In the genomic region with DNA sequence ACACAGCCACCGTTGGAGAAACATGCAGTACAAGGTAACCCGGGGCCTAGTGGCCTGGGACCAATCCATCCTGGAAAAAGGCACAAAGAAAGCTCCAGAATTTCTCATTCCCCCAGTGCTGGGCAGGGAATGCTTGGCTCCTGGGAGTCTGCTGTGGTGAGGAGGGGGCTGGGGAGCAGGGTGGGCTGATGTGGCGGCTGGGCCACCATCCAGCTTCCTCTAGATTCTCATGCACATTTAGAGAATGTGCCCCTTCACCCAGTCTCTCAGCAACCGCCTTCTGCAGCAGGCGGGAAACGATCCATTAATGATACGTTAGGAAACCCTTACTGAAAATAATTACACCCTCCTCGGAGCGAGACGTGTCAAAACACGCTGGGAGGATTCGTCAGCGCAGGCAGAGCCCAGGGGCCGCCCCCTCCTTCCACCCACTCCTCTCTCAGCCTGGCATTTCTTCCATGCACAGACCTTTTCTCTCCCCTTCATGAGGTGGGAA, we compare ENCODE assay signal across 13 cellular contexts. TPM values are rescaled to one million over a fixed set of nuclear protein-coding genes. Genes with fewer than 3 reads are reported as not detected.
DNase-seq lines count a peak whose midpoint lies in the region; ATAC-seq and TF ChIP-seq lines count a peak whose summit lies in the region.
"Had no signal": no experiment of that assay in that cellular context is flagged by ENCODE, and none has a peak within 500 bp of the region (broad histone marks: within the 10 kb centered on the region; RNA-seq: fewer than 3 reads in every experiment).

No MANE protein-coding gene starts in this region.

- H3K9me3 Mint-ChIP-seq in chondrocyte (ENCODE audit: low read depth): no peaks in the 10 kb centered on the region
- H3K9me3 Mint-ChIP-seq: activated T-cell treated with anti-CD3 and anti-CD28 coated beads, Interleukin-2, amount 50 U/mL, for 4 hours; dendritic cell treated with granulocyte-macrophage colony-stimulating factor and Interleukin-4, amounts not matched to agents 40 ng/mL and 50 ng/mL, for 4 days; immature natural killer cell; stimulated activated naive CD8-positive, alpha-beta T cell treated with anti-CD3 and anti-CD28 coated beads, Interleukin-15, amount 100 ng/mL, for 72 hours had no signal

- no peak for ATAC-seq in GM21717 (IDR thresholded peaks at IDR 0.05; ENCODE audit: unreplicated experiment)
- no peak for ATAC-seq in GM19455 (IDR thresholded peaks at IDR 0.05; ENCODE audit: unreplicated experiment)
- ATAC-seq: activated T-cell treated with anti-CD3 and anti-CD28 coated beads, Interleukin-2, amount 50 U/mL, for 4 hours; stimulated activated naive CD8-positive, alpha-beta T cell treated with anti-CD3 and anti-CD28 coated beads, Interleukin-15, amount 100 ng/mL, for 72 hours had no signal

- DNase-seq in MG63: peak; percentile 46
- DNase-seq in NCI-H2227 (lab: John Stamatoyannopoulos, UW; ENCODE audit: unreplicated experiment): peak; percentile 96
- peak; percentile 36 for DNase-seq in chondrocyte (ENCODE audit: low spot score)
- peak; percentile 60 for DNase-seq in putamen (ENCODE audit: low spot score)
- no peak for DNase-seq in Karpas-422
- DNase-seq: activated T-cell treated with anti-CD3 and anti-CD28 coated beads, Interleukin-2, amount 50 U/mL, for 4 hours; adrenal gland; immature natural killer cell; stimulated activated naive CD8-positive, alpha-beta T cell treated with anti-CD3 and anti-CD28 coated beads, Interleukin-15, amount 100 ng/mL, for 72 hours had no signal

- no peaks in the 10 kb centered on the region for H3K4me1 ChIP-seq in Karpas-422 (ENCODE audit: low read length)
- H3K4me1 ChIP-seq: adrenal gland had no signal

- H3K27me3 ChIP-seq in MG63: no peaks in the 10 kb centered on the region
- no peaks in the 10 kb centered on the region for H3K27me3 ChIP-seq in Karpas-422 (ENCODE audit: low read length)
- H3K27me3 ChIP-seq: adrenal gland; BLaER1 treated with 17β-estradiol and CSF1 and Interleukin-3, amounts not matched to agents 10 nM and 100 nM had no signal

- no peaks in the 10 kb centered on the region for H3K9me2 ChIP-seq in Karpas-422 (replicated peaks; ENCODE audit: insufficient read depth, low read length)

- no peaks in the 10 kb centered on the region for H3K79me2 ChIP-seq in Karpas-422 (ENCODE audit: low read length)

- no peak overlapping the region for H2AFZ ChIP-seq in Karpas-422 (ENCODE audit: low read length)

- H3K4me3 ChIP-seq in MG63: no peak overlapping the region
- H3K4me3 ChIP-seq in Karpas-422 (ENCODE audit: low read length): no peak overlapping the region
- H3K4me3 ChIP-seq: adrenal gland; BLaER1 treated with 17β-estradiol and CSF1 and Interleukin-3, amounts not matched to agents 10 nM and 100 nM had no signal

- no peak overlapping the region for H3K4me2 ChIP-seq in Karpas-422 (ENCODE audit: low read depth, low read length, poor library complexity, severe bottlenecking)
- H3K4me2 ChIP-seq: BLaER1 treated with 17β-estradiol and CSF1 and Interleukin-3, amounts not matched to agents 10 nM and 100 nM had no signal

- H3K36me3 ChIP-seq in MG63 (no peaks in the 10 kb centered on the region), Karpas-422 (ENCODE audit: insufficient read depth, low read length) (no peaks in the 10 kb centered on the region)
- H3K36me3 ChIP-seq: adrenal gland; BLaER1 treated with 17β-estradiol and CSF1 and Interleukin-3, amounts not matched to agents 10 nM and 100 nM had no signal

- no peak for TF ChIP-seq CTCF in chondrocyte (IDR thresholded peaks at IDR 0.05)

- no peak overlapping the region for H3K27ac Mint-ChIP-seq in chondrocyte (ENCODE audit: unreplicated experiment)
- H3K27ac Mint-ChIP-seq: dendritic cell treated with granulocyte-macrophage colony-stimulating factor and Interleukin-4, amounts not matched to agents 40 ng/mL and 50 ng/mL, for 4 days; immature natural killer cell; stimulated activated naive CD8-positive, alpha-beta T cell treated with anti-CD3 and anti-CD28 coated beads, Interleukin-15, amount 100 ng/mL, for 72 hours had no signal

- no peaks in the 10 kb centered on the region for H4K20me1 ChIP-seq in Karpas-422 (ENCODE audit: insufficient read depth, low read depth, low read length)

- no peak overlapping the region for H3K4me3 Mint-ChIP-seq in chondrocyte (ENCODE audit: unreplicated experiment)
- H3K4me3 Mint-ChIP-seq: activated T-cell treated with anti-CD3 and anti-CD28 coated beads, Interleukin-2, amount 50 U/mL, for 4 hours; dendritic cell treated with granulocyte-macrophage colony-stimulating factor and Interleukin-4, amounts not matched to agents 40 ng/mL and 50 ng/mL, for 4 days; immature natural killer cell; stimulated activated naive CD8-positive, alpha-beta T cell treated with anti-CD3 and anti-CD28 coated beads, Interleukin-15, amount 100 ng/mL, for 72 hours had no signal

- H3K9me3 ChIP-seq in MG63 (no peaks in the 10 kb centered on the region), Karpas-422 (ENCODE audit: low read length) (no peaks in the 10 kb centered on the region)
- H3K9me3 ChIP-seq: adrenal gland; BLaER1 treated with 17β-estradiol and CSF1 and Interleukin-3, amounts not matched to agents 10 nM and 100 nM had no signal

- no peaks in the 10 kb centered on the region for H3K36me3 Mint-ChIP-seq in chondrocyte (ENCODE audit: low read depth)
- H3K36me3 Mint-ChIP-seq: immature natural killer cell had no signal

- peaks cover 8% of the 10 kb centered on the region for H3K4me1 Mint-ChIP-seq in chondrocyte (ENCODE audit: low read depth)
- H3K4me1 Mint-ChIP-seq: immature natural killer cell; stimulated activated naive CD8-positive, alpha-beta T cell treated with anti-CD3 and anti-CD28 coated beads, Interleukin-15, amount 100 ng/mL, for 72 hours had no signal

- H3K27me3 Mint-ChIP-seq in chondrocyte (ENCODE audit: low read depth): no peaks in the 10 kb centered on the region

- H3K9ac ChIP-seq in Karpas-422 (ENCODE audit: low read length): no peak overlapping the region
- H3K9ac ChIP-seq: BLaER1 treated with 17β-estradiol and CSF1 and Interleukin-3, amounts not matched to agents 10 nM and 100 nM had no signal

- no peak overlapping the region for H3K27ac ChIP-seq in Karpas-422 (ENCODE audit: low read length)
- H3K27ac ChIP-seq: adrenal gland; BLaER1 treated with 17β-estradiol and CSF1 and Interleukin-3, amounts not matched to agents 10 nM and 100 nM had no signal

RNA-seq across cellular contexts. Expression of gene SMAD7, which starts 55.9 kb away (rescaled TPM):
- total RNA-seq in MG63 (2014; rRNA removed; shearing (Covaris generic); ENCODE audit: low replicate concordance): 13.4 and 29.3 TPM in 2 replicates
- total RNA-seq in chondrocyte: 61.2 to 99.9 TPM (median 70.1 TPM) in 3 replicates
- total RNA-seq in Karpas-422 (2014; rRNA removed; shearing (Covaris generic); ENCODE audit: low replicate concordance): 1.3 and 2.1 TPM in 2 replicates
